ENCODE assay signal across 17 cellular contexts in the genomic region with DNA sequence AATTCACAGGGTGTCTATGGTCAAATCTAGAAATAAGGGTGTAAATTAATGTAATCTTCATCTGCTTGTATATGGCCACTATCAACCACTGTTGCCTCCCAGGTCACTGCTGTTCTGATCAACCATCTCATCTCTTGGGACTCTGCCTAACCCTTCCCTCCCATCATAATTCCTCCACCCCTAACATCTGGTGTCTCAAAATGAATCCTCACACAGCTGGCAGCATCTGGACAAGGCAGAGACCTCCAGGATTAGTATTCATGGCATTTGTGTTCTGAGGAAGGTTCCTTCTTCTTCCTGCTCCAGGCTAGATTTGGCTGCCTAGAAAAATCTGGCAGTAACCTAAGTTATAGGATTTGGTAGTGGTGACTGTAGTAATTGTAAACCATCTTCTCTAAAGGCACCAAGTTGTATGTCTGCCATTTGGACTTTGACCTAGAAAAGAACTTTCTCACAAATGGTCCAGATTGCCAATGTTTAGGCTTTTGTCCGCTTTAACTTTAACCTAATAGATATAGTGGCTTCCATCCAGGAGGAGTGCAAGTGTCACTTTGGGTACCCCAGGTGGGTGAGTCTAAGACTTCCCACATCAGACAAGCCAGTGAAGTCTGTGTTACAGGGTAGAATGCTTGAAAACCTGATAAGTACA. TPM values are rescaled to one million over a fixed set of nuclear protein-coding genes. Genes with fewer than 3 reads are reported as not detected.
DNase-seq lines count a peak whose midpoint lies in the region; ATAC-seq and TF ChIP-seq lines count a peak whose summit lies in the region.
"Had no signal": no experiment of that assay in that cellular context is flagged by ENCODE, and none has a peak within 500 bp of the region (broad histone marks: within the 10 kb centered on the region; RNA-seq: fewer than 3 reads in every experiment).

No MANE protein-coding gene starts in this region.

- H3K4me3 Mint-ChIP-seq in WTC11 = no peak overlapping the region; the same call in 1 of the 2 replicates
- H3K4me3 Mint-ChIP-seq: activated naive CD8-positive, alpha-beta T cell treated with anti-CD3 and anti-CD28 coated beads for 36 hours; nephron progenitor cell had no signal

- H3K36me3 ChIP-seq in HCT116 (ENCODE audit: control insufficient read depth in 1 of 2, insufficient read depth in 2 of 2, low read length in 2 of 2) (no peaks in the 10 kb centered on the region), hepatocyte (replicated peaks; ENCODE audit: insufficient read depth, low read depth) (no peaks in the 10 kb centered on the region), thyroid gland (no peaks in the 10 kb centered on the region), A673 (ENCODE audit: insufficient read depth, low read length, poor library complexity, severe bottlenecking) (no peaks in the 10 kb centered on the region)
- H3K36me3 ChIP-seq: colonic mucosa had no signal

- H4K20me1 ChIP-seq in HCT116 (ENCODE audit: insufficient read depth) (no peaks in the 10 kb centered on the region), hepatocyte (ENCODE audit: insufficient read depth, poor library complexity, severe bottlenecking) (no peaks in the 10 kb centered on the region)

- H3K4me3 ChIP-seq in HCT116 (replicated peaks in 1 of 2; ENCODE audit: low read depth in 1 of 2, low read length in 2 of 2) (peak overlapping the region in 1 of 2 experiments; percentile 54; a peak in 1 of 4 replicates), hepatocyte (no peak overlapping the region), thyroid gland (replicated peaks in 1 of 3) (no peak overlapping the region), A673 (ENCODE audit: low read depth, low read length, poor library complexity, severe bottlenecking) (no peak overlapping the region)
- H3K4me3 ChIP-seq: colonic mucosa had no signal

- peaks cover 50% of the 10 kb centered on the region for H3K4me1 Mint-ChIP-seq in WTC11

- H3K9me3 Mint-ChIP-seq in WTC11 = peaks cover 8% of the 10 kb centered on the region

- TF ChIP-seq CTCF in HCT116 (IDR thresholded peaks at IDR 0.05 in 2 of 3, conservative IDR thresholded peaks at IDR 0.05 in 1 of 3; ENCODE audit: borderline replicate concordance in 1 of 3, insufficient read depth in 1 of 3, low read depth in 2 of 3, low read length in 2 of 3) (no peak), WTC11 (IDR thresholded peaks at IDR 0.05) (no peak), hepatocyte (IDR thresholded peaks at IDR 0.05; ENCODE audit: poor library complexity) (no peak), thyroid gland (IDR thresholded peaks at IDR 0.05) (no peak), A673 (conservative IDR thresholded peaks at IDR 0.05; ENCODE audit: low read depth, low read length) (no peak)

- H3K9me3 ChIP-seq in HCT116 (ENCODE audit: control insufficient read depth in 1 of 2, insufficient read depth in 1 of 2, low read depth in 1 of 2, low read length in 2 of 2) (no peaks in the 10 kb centered on the region), hepatocyte (ENCODE audit: low read depth) (no peaks in the 10 kb centered on the region), thyroid gland (no peaks in the 10 kb centered on the region), A673 (ENCODE audit: low read depth, low read length, poor library complexity, severe bottlenecking) (no peaks in the 10 kb centered on the region)
- H3K9me3 ChIP-seq: colonic mucosa had no signal

- POLR2A ChIA-PET in HCT116 (lab: Charles Lee) = no interaction called here
- POLR2A ChIA-PET in WTC11 (lab: Charles Lee) = no interaction called here
- POLR2A ChIA-PET in A673 (lab: Charles Lee; ENCODE audit: low non-redundant PET) = no interaction called here

- peak overlapping the region; percentile 92 for H3K4me2 ChIP-seq in HCT116 (ENCODE audit: low read length)
- peak overlapping the region; percentile 71 for H3K4me2 ChIP-seq in hepatocyte

- 50% methylated on average over 1 of the region's 1 CpG for WGBS in hepatocyte (ENCODE audit: low lambda C conversion rate, missing lambda C conversion rate)
- WGBS in thyroid gland, 2 donors = 94 to 95% methylated on average over 1 of the region's 1 CpG

- H3K27me3 Mint-ChIP-seq in WTC11 (ENCODE audit: low read depth) = no peaks in the 10 kb centered on the region; the same call in 1 of the 2 replicates

- ATAC-seq in HCT116 (no peak), WTC11 (no peak), HG02884 (IDR thresholded peaks at IDR 0.05; ENCODE audit: unreplicated experiment) (no peak)
- ATAC-seq: sciatic nerve had no signal

- CTCF ChIA-PET in HCT116 (lab: Charles Lee) = no interaction called here
- CTCF ChIA-PET in WTC11 (lab: Charles Lee) = interaction anchor here (1.4 kb wide), 1 partner anchor 99 kb away, joined by 4 read pairs; no protein-coding TSS in a partner anchor
- CTCF ChIA-PET in A673 (lab: Charles Lee) = no interaction called here

- peak overlapping the region; percentile 57 for H3K9ac ChIP-seq in HCT116 (ENCODE audit: low read length)

- DNase-seq in HCT116 (ENCODE audit: low read depth, low spot score) (no peak), WTC11 (ENCODE audit: low spot score) (no peak), hepatocyte (ENCODE audit: low spot score) (no peak), thyroid gland (no peak), head of caudate nucleus (no peak), A673 (ENCODE audit: low spot score) (no peak)
- DNase-seq: activated CD4-positive, CD25-positive, alpha-beta regulatory T cell; activated CD8-positive, alpha-beta memory T cell treated with anti-CD3 and anti-CD28 coated beads, Interleukin-2, amount 50 U/mL, for 48 hours; activated naive CD8-positive, alpha-beta T cell treated with anti-CD3 and anti-CD28 coated beads for 36 hours; colonic mucosa; kidney; NCI-H1930; nephron progenitor cell; stimulated activated naive CD4-positive, alpha-beta T cell treated with Interleukin-2 at 50 U/mL for 16 hours had no signal

- RAD21 ChIA-PET in HCT116 (lab: Charles Lee; ENCODE audit: low non-redundant PET in 1 of 2, low total read pairs in 2 of 2, uncharacterized antibody in 2 of 2, unreplicated experiment in 2 of 2) = no interaction called here

- H3K4me1 ChIP-seq in HCT116 (ENCODE audit: control insufficient read depth in 1 of 2, insufficient read depth in 2 of 2, low read length in 2 of 2) (peaks cover 51 to 65% of the 10 kb centered on the region in 2 experiments), hepatocyte (ENCODE audit: insufficient read depth) (peaks cover 39% of the 10 kb centered on the region), thyroid gland (peaks cover 20 to 31% of the 10 kb centered on the region in 2 donors), A673 (ENCODE audit: insufficient read depth, low read length, poor library complexity, severe bottlenecking) (peaks cover 5% of the 10 kb centered on the region)
- H3K4me1 ChIP-seq: colonic mucosa had no signal

- no peak for TF ChIP-seq POLR2A in HCT116 (IDR thresholded peaks at IDR 0.05; ENCODE audit: borderline replicate concordance, extremely low read depth, insufficient read depth, insufficient read length)
- no peak for TF ChIP-seq POLR2A in thyroid gland (IDR thresholded peaks at IDR 0.05)

- TF ChIP-seq RAD21 in HCT116 (IDR thresholded peaks at IDR 0.05; ENCODE audit: low read depth) = no peak

- H3K9me2 ChIP-seq in HCT116 (ENCODE audit: insufficient read depth) (no peaks in the 10 kb centered on the region), hepatocyte (replicated peaks; ENCODE audit: insufficient read depth) (no peaks in the 10 kb centered on the region)

- peaks cover 3% of the 10 kb centered on the region; the same call in 1 of the 2 replicates for H3K36me3 Mint-ChIP-seq in WTC11

- no peaks in the 10 kb centered on the region for H3K27me3 ChIP-seq in HCT116 (ENCODE audit: insufficient read depth, low read length)
- H3K27me3 ChIP-seq in hepatocyte = no peaks in the 10 kb centered on the region
- no peaks in the 10 kb centered on the region for H3K27me3 ChIP-seq in thyroid gland
- peaks cover 28% of the 10 kb centered on the region for H3K27me3 ChIP-seq in A673 (replicated peaks; ENCODE audit: insufficient read depth, low read depth, low read length, poor library complexity)
- H3K27me3 ChIP-seq: colonic mucosa, foreskin keratinocyte had no signal

- peak overlapping the region; percentile 90 for H3K27ac Mint-ChIP-seq in WTC11
- H3K27ac Mint-ChIP-seq: activated naive CD8-positive, alpha-beta T cell treated with anti-CD3 and anti-CD28 coated beads for 36 hours; nephron progenitor cell had no signal

- H3K27ac ChIP-seq in HCT116 (ENCODE audit: low read depth, low read length) (peak overlapping the region; percentile 75; the same call in 1 of the 2 replicates), hepatocyte (peak overlapping the region; percentile 87), thyroid gland (peak overlapping the region in 2 of 3 donors; percentile 2 to 50), A673 (ENCODE audit: low read depth, low read length, poor library complexity, severe bottlenecking) (no peak overlapping the region)
- H3K27ac ChIP-seq: colonic mucosa had no signal

- intact Hi-C loops in HCT116 (cut with micrococcal nuclease) (loop anchor here (5.0 kb wide), 2 partner anchors 168 to 338 kb away; a partner anchor contains a TSS), thyroid gland (cut with DNase I) (loop anchor here (10.0 kb wide), 1 partner anchor 170 kb away; a partner anchor contains a TSS), head of caudate nucleus (cut with DNase I) (no loop called here), A673 (cut with micrococcal nuclease; ENCODE audit: unreplicated experiment) (loop anchor here (10.0 kb wide), 1 partner anchor 170 kb away; a partner anchor contains a TSS)

- H3K79me2 ChIP-seq in HCT116 (ENCODE audit: insufficient read depth, low read length) (peaks cover 11% of the 10 kb centered on the region), hepatocyte (peaks cover 24% of the 10 kb centered on the region)

- no peak overlapping the region for H2AFZ ChIP-seq in HCT116 (ENCODE audit: low read depth, low read length, poor library complexity, severe bottlenecking)
- no peak overlapping the region for H2AFZ ChIP-seq in hepatocyte

- BruUV-seq in HCT116 (replicated peaks; lab: Mats Ljungman, UMichigan) = no TSS peak
- no TSS peak for BruUV-seq in A673 (replicated peaks; lab: Mats Ljungman, UMichigan)

TF ChIP-seq in HCT116, 20 proteins besides CTCF, POLR2A, EP300 and RAD21 (continues in another document):
- no peak for TF ChIP-seq ZNF274 (IDR thresholded peaks at IDR 0.05; ENCODE audit: low read depth, low read length)

TF ChIP-seq in WTC11, 78 proteins besides CTCF, POLR2A, EP300 and RAD21 (continues in another document):
- TF ChIP-seq NR3C1 (CRISPR knock-in tag; conservative IDR thresholded peaks at IDR 0.05; ENCODE audit: low read depth) (no peak), SOX15 (CRISPR knock-in tag; IDR thresholded peaks at IDR 0.05) (no peak)

RNA-seq across cellular contexts. Expression of a gene that starts 3.2 kb away (rescaled TPM):
- total RNA-seq in HCT116 (2021; ENCODE audit: unreplicated experiment) (27.6 TPM), WTC11 (2021) (72.6 to 90.5 TPM (median 80.2 TPM) in 3 replicates), hepatocyte (107 and 111 TPM in 2 replicates), thyroid gland (100 to 1,000 TPM in 3 of 4 donors, 10 to 100 TPM in 1; 95.0 to 127 (median 111) TPM), A673 (2021) (2.4 and 3.8 TPM in 2 replicates)
- 4.0 and 4.9 TPM in 2 replicates for polyA plus RNA-seq in HCT116 (2012)
- polyA plus RNA-seq in hepatocyte = 86.6 and 96.8 TPM in 2 replicates
